ENCODE assay signal across 29 cellular contexts in the genomic region with DNA sequence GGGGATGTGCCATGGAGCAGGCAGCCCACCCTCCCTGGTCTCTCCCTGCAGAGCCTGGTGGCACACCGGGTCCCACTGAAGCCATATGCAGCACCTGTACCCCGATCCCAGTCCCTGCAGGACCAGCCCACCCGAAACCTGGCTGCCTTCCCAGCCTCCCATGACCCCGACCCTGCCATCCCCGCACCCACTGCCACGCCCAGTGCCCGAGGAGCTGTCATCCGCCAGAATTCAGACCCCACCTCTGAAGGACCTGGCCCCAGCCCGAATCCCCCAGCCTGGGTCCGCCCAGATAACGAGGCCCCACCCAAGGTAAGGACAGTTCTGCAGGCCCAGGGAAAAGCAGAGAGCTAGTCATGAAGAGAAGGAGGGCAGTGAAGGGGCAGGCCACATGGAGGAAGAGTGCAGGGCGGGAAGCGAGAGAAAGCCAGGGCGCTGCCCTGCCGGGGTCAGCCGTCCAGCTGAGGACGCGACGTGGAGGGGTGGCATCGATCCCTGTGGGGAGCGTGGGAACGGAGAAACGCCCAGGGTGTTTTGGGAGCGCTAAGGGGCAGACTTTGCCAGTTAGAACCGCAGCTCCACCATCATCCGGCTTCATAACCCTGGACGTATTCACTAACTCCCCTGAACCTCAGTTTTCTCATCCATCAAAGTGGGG. TPM values are rescaled to one million over a fixed set of nuclear protein-coding genes. Genes with fewer than 3 reads are reported as not detected.
A peak's percentile ranks its signal among the peaks of the same experiment; 100 is the strongest.
DNase-seq lines count a peak whose midpoint lies in the region; ATAC-seq, FAIRE-seq and TF ChIP-seq lines count a peak whose summit lies in the region.
"Had no signal": no experiment of that assay in that cellular context is flagged by ENCODE, and none has a peak within 500 bp of the region (broad histone marks: within the 10 kb centered on the region; RNA-seq: fewer than 3 reads in every experiment).

No MANE protein-coding gene starts in this region.

- H2AFZ ChIP-seq in K562 (ENCODE audit: low read depth, low read length) = no peak overlapping the region
- H2AFZ ChIP-seq in trophoblast cell (ENCODE audit: insufficient read depth, low read length, poor library complexity) = no peak overlapping the region

- ATAC-seq in K562 = no peak
- ATAC-seq in GM21367 (IDR thresholded peaks at IDR 0.05; ENCODE audit: unreplicated experiment) = no peak
- ATAC-seq in HG03432 (IDR thresholded peaks at IDR 0.05; ENCODE audit: unreplicated experiment) = no peak
- ATAC-seq in HG02870 (IDR thresholded peaks at IDR 0.05; ENCODE audit: unreplicated experiment) = no peak
- ATAC-seq: PC-3, Right ventricle myocardium inferior, SK-N-SH treated with all-trans-retinoic acid at 6 μM for 48 hours had no signal

- H3K18ac ChIP-seq in trophoblast cell (ENCODE audit: low read length) = no peak overlapping the region

- H3K79me1 ChIP-seq in trophoblast cell (ENCODE audit: low read length) = no peaks in the 10 kb centered on the region

- H3K36me3 ChIP-seq in K562 (ENCODE audit: control insufficient read depth, insufficient read depth, low read length) = peaks cover 83% of the 10 kb centered on the region; the same call in 2 of the 3 replicates
- peaks cover 90 to 91% of the 10 kb centered on the region in 2 experiments for H3K36me3 ChIP-seq in trophoblast cell (ENCODE audit: control insufficient read depth in 1 of 2, insufficient read depth in 2 of 2, low read length in 2 of 2)
- H3K36me3 ChIP-seq: SJCRH30 had no signal

- H3K9me3 ChIP-seq in K562 (replicated peaks; ENCODE audit: control insufficient read depth, insufficient read depth, low read depth, low read length) (no peaks in the 10 kb centered on the region), trophoblast cell (ENCODE audit: insufficient read depth, low read depth, low read length) (peaks cover 3% of the 10 kb centered on the region)
- H3K9me3 ChIP-seq: BLaER1 treated with 17β-estradiol and CSF1 and Interleukin-3, amounts not matched to agents 10 nM and 100 nM; SJCRH30 had no signal

- POLR2A ChIA-PET in K562 (lab: Yijun Ruan, JAX) = interaction anchor here (0.7 to 1.0 kb wide), 2 partner anchors 30 to 170 kb away, joined by 3 read pairs; no protein-coding TSS in a partner anchor

- H3K23ac ChIP-seq in trophoblast cell (ENCODE audit: low read length) = no peak overlapping the region

- no peak overlapping the region for H2AK5ac ChIP-seq in trophoblast cell (ENCODE audit: low read length)

- H3K14ac ChIP-seq in trophoblast cell (ENCODE audit: low read length) = no peak overlapping the region

- no peak overlapping the region for H2BK120ac ChIP-seq in trophoblast cell (ENCODE audit: insufficient read depth, low read length, poor library complexity)

- TF ChIP-seq POLR2A in K562 (conservative IDR thresholded peaks at IDR 0.05) = no peak

- no peak overlapping the region for H2BK5ac ChIP-seq in trophoblast cell (ENCODE audit: low read depth, low read length, poor library complexity)

- CTCF ChIA-PET in K562 (lab: Yijun Ruan, JAX; ENCODE audit: low intra/inter-chr PET ratio) = no interaction called here

- no peak for FAIRE-seq in K562 (lab: Jason Lieb, UNC)
- FAIRE-seq: A204.1, H54 had no signal

- no peak overlapping the region for H3K4ac ChIP-seq in trophoblast cell (ENCODE audit: low read depth, low read length)

- no peak for TF ChIP-seq RAD21 in K562 (CRISPR knock-in tag; conservative IDR thresholded peaks at IDR 0.05 in 1 of 2, IDR thresholded peaks at IDR 0.05 in 1 of 2)

- in situ Hi-C loops in K562 (cut with MboI) = no loop called here

- H3K27ac ChIP-seq in K562 (ENCODE audit: extremely low read depth, low read depth, low read length) (no peak overlapping the region), trophoblast cell (ENCODE audit: low read depth, low read length) (no peak overlapping the region)
- H3K27ac ChIP-seq: BLaER1 treated with 17β-estradiol and CSF1 and Interleukin-3, amounts not matched to agents 10 nM and 100 nM; SJCRH30 had no signal

- H2BK12ac ChIP-seq in trophoblast cell (ENCODE audit: low read length) = no peak overlapping the region

- H3K9ac ChIP-seq in K562 (ENCODE audit: insufficient read depth in 1 of 2, low read depth in 2 of 2, low read length in 2 of 2) (no peak overlapping the region), trophoblast cell (ENCODE audit: low read length) (no peak overlapping the region)

- H4K12ac ChIP-seq in trophoblast cell (ENCODE audit: low read depth, low read length) = no peak overlapping the region

- H4K91ac ChIP-seq in trophoblast cell (ENCODE audit: low read depth, low read length) = no peak overlapping the region

- intact Hi-C loops in K562 (cut with micrococcal nuclease) = no loop called here

- WGBS in K562 (ENCODE audit: insufficient coverage, low coverage, missing lambda C conversion rate) = 97% methylated on average over 4 of the region's 27 CpGs
- WGBS in trophoblast cell (ENCODE audit: extremely low coverage, insufficient coverage, insufficient read length) = no CpG with 5 or more reads among the region's 27 CpGs

- no peak overlapping the region for H4K8ac ChIP-seq in trophoblast cell (ENCODE audit: low read depth, low read length)

- TF ChIP-seq CTCF in K562 (IDR thresholded peaks at IDR 0.05 in 2 of 3, conservative IDR thresholded peaks at IDR 0.05 in 1 of 3; ENCODE audit: insufficient read depth in 2 of 3, low read depth in 1 of 3, low read length in 3 of 3) = no peak

- no peaks in the 10 kb centered on the region for H3K79me2 ChIP-seq in K562 (ENCODE audit: control insufficient read depth, insufficient read depth, low read length)
- no peaks in the 10 kb centered on the region for H3K79me2 ChIP-seq in trophoblast cell (ENCODE audit: control insufficient read depth, insufficient read depth, low read length, poor library complexity)

- H3K9me1 ChIP-seq in K562 (ENCODE audit: control insufficient read depth, insufficient read depth, low read length) = no peaks in the 10 kb centered on the region

- peaks cover 0 to 12% of the 10 kb centered on the region in 2 experiments; a peak in 2 of 5 replicates for H3K4me1 ChIP-seq in K562 (replicated peaks in 1 of 2; ENCODE audit: control insufficient read depth in 2 of 2, insufficient read depth in 2 of 2, low read length in 2 of 2)
- no peaks in the 10 kb centered on the region for H3K4me1 ChIP-seq in trophoblast cell (ENCODE audit: control insufficient read depth in 1 of 2, insufficient read depth in 2 of 2, low read length in 2 of 2)
- H3K4me1 ChIP-seq: SJCRH30 had no signal

- H3K4me2 ChIP-seq in K562 (ENCODE audit: insufficient read depth, low read length) (no peak overlapping the region), trophoblast cell (ENCODE audit: low read length) (no peak overlapping the region)

- H3K27me3 ChIP-seq in K562 (ENCODE audit: control insufficient read depth in 2 of 2, insufficient read depth in 2 of 2, low read length in 2 of 2) = no peaks in the 10 kb centered on the region
- no peaks in the 10 kb centered on the region for H3K27me3 ChIP-seq in trophoblast cell (ENCODE audit: insufficient read depth, low read length)
- H3K27me3 ChIP-seq: BLaER1 treated with 17β-estradiol and CSF1 and Interleukin-3, amounts not matched to agents 10 nM and 100 nM; SJCRH30 had no signal

- no peak for TF ChIP-seq EP300 in K562 (IDR thresholded peaks at IDR 0.05; ENCODE audit: low read length)

- no TSS peak for BruUV-seq in K562 (replicated peaks; lab: Mats Ljungman, UMichigan)

- DNase-seq in HUDEP-2 (lab: John Stamatoyannopoulos, UW; ENCODE audit: unreplicated experiment in 76 of 76) (peak in 64 of 76 experiments; percentile 3 to 85 (median 49)), K562 (ENCODE audit: extremely low read depth in 1 of 4, low spot score in 3 of 4) (no peak), iPS-NIHi11 (ENCODE audit: low spot score) (peak; percentile 5), trophoblast cell (no peak), NCI-H524 treated with DMSO at 0.1 percent for 48 hours (lab: John Stamatoyannopoulos, UW) (no peak)
- DNase-seq: AML-193; CD4-positive, alpha-beta T cell; HFFc6; Kasumi-1; NCI-H1092 treated with DMSO at 0.1 percent for 48 hours; NCI-H1436; NCI-H187; NCI-H2081 treated with DMSO at 0.1 percent for 48 hours; NCI-H2171; NCI-H226; NCI-H510A treated with DMSO at 0.1 percent for 48 hours; NCI-H774; PC-3; SJCRH30 had no signal

- H3K4me3 ChIP-seq in K562 (no peak overlapping the region), trophoblast cell (ENCODE audit: low read depth, low read length) (peak overlapping the region; percentile 7)
- H3K4me3 ChIP-seq: BLaER1 treated with 17β-estradiol and CSF1 and Interleukin-3, amounts not matched to agents 10 nM and 100 nM; SJCRH30 had no signal

- 0 out of 2 replicates have a peak, but pooled peaks cover 3% of the 10 kb centered on the region for H4K20me1 ChIP-seq in K562 (replicated peaks; ENCODE audit: control insufficient read depth, insufficient read depth, low read length)

RNA-seq across cellular contexts. Expression of gene C17orf107, which starts 7.8 kb away (rescaled TPM):
- 2.2 and 6.6 TPM in 2 replicates for total RNA-seq in K562 (2011; cell fraction: chromatin; rRNA removed; ENCODE audit: low replicate concordance)
- total RNA-seq in K562 (2011; cell fraction: nucleolus; rRNA removed) = 3.2 and 3.7 TPM in 2 replicates
- 1.4 and 2.5 TPM in 2 replicates for total RNA-seq in K562 (2011; cell fraction: nucleoplasm; rRNA removed)
- total RNA-seq in K562 (2014; rRNA removed) (0.05 and 0.16 TPM in 2 replicates), K562 (2014; rRNA removed; fragmentation: Illumina TruSeq; extraction: Trizol) (not detected in 2 replicates), K562 (2015; rRNA removed; fragmentation: Illumina TruSeq; extraction: Trizol) (0.07 and 0.08 TPM in 2 replicates), K562 (2021) (0.29 and 0.42 TPM in 2 replicates)
- polyA plus RNA-seq in K562 (2011; rRNA removed) (0.03 and 0.07 TPM in 2 replicates), K562 (2014; fragmentation: Illumina TruSeq; extraction: Trizol) (not detected in 2 replicates), K562 (2014; fragmentation: Nextera tagmentation; extraction: Ambion mirVana) (not detected), K562 (2014; rRNA removed) (0.09 and 0.13 TPM in 2 replicates)
- polyA plus RNA-seq in K562 (2011; cell fraction: cytosol; rRNA removed) = 0.03 and 0.12 TPM in 2 replicates
- polyA plus RNA-seq in K562 (2011; cell fraction: nucleus; rRNA removed) = 0.34 and 1.00 TPM in 2 replicates
- 0.09 and 0.24 TPM in 2 replicates for polyA plus RNA-seq in K562 (2012)
- 0.06 TPM in 1 of 2 replicates, not detected in the other for polyA minus RNA-seq in K562 (2011; rRNA and poly(A)+ RNA removed)
- not detected in 2 replicates for polyA minus RNA-seq in K562 (2011; cell fraction: cytosol; rRNA and poly(A)+ RNA removed)
- 1.4 and 1.5 TPM in 2 replicates for polyA minus RNA-seq in K562 (2011; cell fraction: nucleus; rRNA and poly(A)+ RNA removed)
- 0.47 and 0.49 TPM in 2 replicates for polyA plus RNA-seq in trophoblast cell (2013)
- total RNA-seq: G401 had no signal

RNA-seq across cellular contexts. Expression of gene CHRNE, which starts 11.4 kb away (rescaled TPM):
- 0.21 TPM in 1 of 2 replicates, not detected in the other for total RNA-seq in K562 (2011; cell fraction: chromatin; rRNA removed; ENCODE audit: low replicate concordance)
- not detected in 2 replicates for total RNA-seq in K562 (2011; cell fraction: nucleolus; rRNA removed)
- total RNA-seq in K562 (2011; cell fraction: nucleoplasm; rRNA removed) = 0.37 TPM in 1 of 2 replicates, not detected in the other
- total RNA-seq in K562 (2014; rRNA removed) (not detected in 2 replicates), K562 (2014; rRNA removed; fragmentation: Illumina TruSeq; extraction: Trizol) (not detected in 2 replicates), K562 (2015; rRNA removed; fragmentation: Illumina TruSeq; extraction: Trizol) (not detected in 2 replicates), K562 (2021) (0.25 TPM in 1 of 2 replicates, not detected in the other)
- polyA plus RNA-seq in K562 (2011; rRNA removed) (not detected in 2 replicates), K562 (2014; fragmentation: Illumina TruSeq; extraction: Trizol) (not detected in 2 replicates), K562 (2014; fragmentation: Nextera tagmentation; extraction: Ambion mirVana) (not detected), K562 (2014; rRNA removed) (not detected in 2 replicates)
- not detected in 2 replicates for polyA plus RNA-seq in K562 (2011; cell fraction: cytosol; rRNA removed)
- 0.24 and 0.33 TPM in 2 replicates for polyA plus RNA-seq in K562 (2011; cell fraction: nucleus; rRNA removed)
- 0.06 and 0.08 TPM in 2 replicates for polyA plus RNA-seq in K562 (2012)
- polyA minus RNA-seq in K562 (2011; rRNA and poly(A)+ RNA removed) = not detected in 2 replicates
- polyA minus RNA-seq in K562 (2011; cell fraction: cytosol; rRNA and poly(A)+ RNA removed) = not detected in 2 replicates
- polyA minus RNA-seq in K562 (2011; cell fraction: nucleus; rRNA and poly(A)+ RNA removed) = not detected in 2 replicates
- 0.22 and 0.34 TPM in 2 replicates for polyA plus RNA-seq in trophoblast cell (2013)
- total RNA-seq: G401 had no signal

RNA-seq across cellular contexts. Expression of gene GP1BA, which starts 40.5 kb away (rescaled TPM):
- total RNA-seq in K562 (2011; cell fraction: chromatin; rRNA removed; ENCODE audit: low replicate concordance) = not detected in 2 replicates
- total RNA-seq in K562 (2011; cell fraction: nucleolus; rRNA removed) = not detected in 2 replicates
- not detected in 2 replicates for total RNA-seq in K562 (2011; cell fraction: nucleoplasm; rRNA removed)
- total RNA-seq in K562 (2014; rRNA removed) (not detected in 2 replicates), K562 (2014; rRNA removed; fragmentation: Illumina TruSeq; extraction: Trizol) (not detected in 2 replicates), K562 (2015; rRNA removed; fragmentation: Illumina TruSeq; extraction: Trizol) (not detected in 2 replicates), K562 (2021) (not detected in 2 replicates)
- polyA plus RNA-seq in K562 (2011; rRNA removed) (not detected in 2 replicates), K562 (2014; fragmentation: Illumina TruSeq; extraction: Trizol) (not detected in 2 replicates), K562 (2014; fragmentation: Nextera tagmentation; extraction: Ambion mirVana) (under 1 TPM in 1 of 2 experiments, not detected in 1; 0.01 TPM), K562 (2014; rRNA removed) (not detected in 2 replicates)
- not detected in 2 replicates for polyA plus RNA-seq in K562 (2011; cell fraction: cytosol; rRNA removed)
- polyA plus RNA-seq in K562 (2011; cell fraction: nucleus; rRNA removed) = not detected in 2 replicates
- polyA plus RNA-seq in K562 (2012) = 0.44 and 0.94 TPM in 2 replicates
- not detected in 2 replicates for polyA minus RNA-seq in K562 (2011; rRNA and poly(A)+ RNA removed)
- polyA minus RNA-seq in K562 (2011; cell fraction: cytosol; rRNA and poly(A)+ RNA removed) = not detected in 2 replicates
- polyA minus RNA-seq in K562 (2011; cell fraction: nucleus; rRNA and poly(A)+ RNA removed) = not detected in 2 replicates
- 0.05 and 0.14 TPM in 2 replicates for polyA plus RNA-seq in trophoblast cell (2013)
- total RNA-seq: CD4-positive, alpha-beta T cell; G401; HFFc6; PC-3; Right ventricle myocardium inferior; SJCRH30 had no signal
- polyA plus RNA-seq: AG04450 had no signal

RNA-seq across cellular contexts. Expression of gene SLC25A11, which starts 48.3 kb away (rescaled TPM):
- 15.6 and 45.9 TPM in 2 replicates for total RNA-seq in K562 (2011; cell fraction: chromatin; rRNA removed; ENCODE audit: low replicate concordance)
- 50.2 and 54.3 TPM in 2 replicates for total RNA-seq in K562 (2011; cell fraction: nucleolus; rRNA removed)
- total RNA-seq in K562 (2011; cell fraction: nucleoplasm; rRNA removed) = 25.9 and 26.0 TPM in 2 replicates
- 35.4 and 55.1 TPM in 2 replicates for total RNA-seq in K562 (2014; rRNA removed)
- 10.8 and 15.8 TPM in 2 replicates for total RNA-seq in K562 (2014; rRNA removed; fragmentation: Illumina TruSeq; extraction: Trizol)
- 31.0 and 32.9 TPM in 2 replicates for total RNA-seq in K562 (2015; rRNA removed; fragmentation: Illumina TruSeq; extraction: Trizol)
- 56.7 and 58.5 TPM in 2 replicates for total RNA-seq in K562 (2021)
- polyA plus RNA-seq in K562 (2011; rRNA removed) = 22.8 and 36.0 TPM in 2 replicates
- 42.8 and 67.8 TPM in 2 replicates for polyA plus RNA-seq in K562 (2011; cell fraction: cytosol; rRNA removed)
- 44.1 and 62.7 TPM in 2 replicates for polyA plus RNA-seq in K562 (2011; cell fraction: nucleus; rRNA removed)
- polyA plus RNA-seq in K562 (2012) = 50.7 and 62.8 TPM in 2 replicates
- polyA plus RNA-seq in K562 (2014; fragmentation: Illumina TruSeq; extraction: Trizol) = 56.3 and 57.2 TPM in 2 replicates
- 10 to 100 TPM in 1 of 2 experiments, 1 to 10 TPM in 1; 3.1 to 11.0 TPM for polyA plus RNA-seq in K562 (2014; fragmentation: Nextera tagmentation; extraction: Ambion mirVana)
- polyA plus RNA-seq in K562 (2014; rRNA removed) = 38.5 and 49.8 TPM in 2 replicates
- polyA minus RNA-seq in K562 (2011; rRNA and poly(A)+ RNA removed) = 11.8 and 16.7 TPM in 2 replicates
- 15.2 and 16.9 TPM in 2 replicates for polyA minus RNA-seq in K562 (2011; cell fraction: cytosol; rRNA and poly(A)+ RNA removed)
- polyA minus RNA-seq in K562 (2011; cell fraction: nucleus; rRNA and poly(A)+ RNA removed) = 31.1 and 38.8 TPM in 2 replicates
- polyA plus RNA-seq in trophoblast cell (2013) = 36.6 and 37.7 TPM in 2 replicates

RNA-seq across cellular contexts. Expression of gene RNF167, which starts 48.5 kb away (rescaled TPM):
- 76.6 and 157 TPM in 2 replicates for total RNA-seq in K562 (2011; cell fraction: chromatin; rRNA removed; ENCODE audit: low replicate concordance)
- 107 and 116 TPM in 2 replicates for total RNA-seq in K562 (2011; cell fraction: nucleolus; rRNA removed)
- 95.0 and 98.1 TPM in 2 replicates for total RNA-seq in K562 (2011; cell fraction: nucleoplasm; rRNA removed)
- total RNA-seq in K562 (2014; rRNA removed) = 27.0 and 41.6 TPM in 2 replicates
- 41.0 and 50.0 TPM in 2 replicates for total RNA-seq in K562 (2014; rRNA removed; fragmentation: Illumina TruSeq; extraction: Trizol)
- total RNA-seq in K562 (2015; rRNA removed; fragmentation: Illumina TruSeq; extraction: Trizol) = 42.6 and 43.0 TPM in 2 replicates
- 60.5 and 61.6 TPM in 2 replicates for total RNA-seq in K562 (2021)
- 45.5 and 52.4 TPM in 2 replicates for polyA plus RNA-seq in K562 (2011; rRNA removed)
- 102 and 127 TPM in 2 replicates for polyA plus RNA-seq in K562 (2011; cell fraction: cytosol; rRNA removed)
- 141 and 155 TPM in 2 replicates for polyA plus RNA-seq in K562 (2011; cell fraction: nucleus; rRNA removed)
- polyA plus RNA-seq in K562 (2012) = 66.0 and 75.9 TPM in 2 replicates
- 120 and 143 TPM in 2 replicates for polyA plus RNA-seq in K562 (2014; fragmentation: Illumina TruSeq; extraction: Trizol)
- 10 to 100 TPM; 16.5 to 21.9 TPM for polyA plus RNA-seq in K562 (2014; fragmentation: Nextera tagmentation; extraction: Ambion mirVana)
- 47.3 and 53.3 TPM in 2 replicates for polyA plus RNA-seq in K562 (2014; rRNA removed)
- 42.0 and 44.8 TPM in 2 replicates for polyA minus RNA-seq in K562 (2011; rRNA and poly(A)+ RNA removed)
- 37.9 and 38.2 TPM in 2 replicates for polyA minus RNA-seq in K562 (2011; cell fraction: cytosol; rRNA and poly(A)+ RNA removed)
- polyA minus RNA-seq in K562 (2011; cell fraction: nucleus; rRNA and poly(A)+ RNA removed) = 25.8 and 33.4 TPM in 2 replicates
- 113 and 122 TPM in 2 replicates for polyA plus RNA-seq in trophoblast cell (2013)

Comparison
In these comparisons a context has a peak if more than half of its experiments do, and no peak if none do; other contexts are left out.
1. DNase-seq: peak in HUDEP-2 (64 of 76) and iPS-NIHi11 (single experiment); none in K562 (0 of 4), trophoblast cell (0 of 2) and NCI-H524 treated with DMSO at 0.1 percent for 48 hours (single experiment).